In the genomic region with DNA sequence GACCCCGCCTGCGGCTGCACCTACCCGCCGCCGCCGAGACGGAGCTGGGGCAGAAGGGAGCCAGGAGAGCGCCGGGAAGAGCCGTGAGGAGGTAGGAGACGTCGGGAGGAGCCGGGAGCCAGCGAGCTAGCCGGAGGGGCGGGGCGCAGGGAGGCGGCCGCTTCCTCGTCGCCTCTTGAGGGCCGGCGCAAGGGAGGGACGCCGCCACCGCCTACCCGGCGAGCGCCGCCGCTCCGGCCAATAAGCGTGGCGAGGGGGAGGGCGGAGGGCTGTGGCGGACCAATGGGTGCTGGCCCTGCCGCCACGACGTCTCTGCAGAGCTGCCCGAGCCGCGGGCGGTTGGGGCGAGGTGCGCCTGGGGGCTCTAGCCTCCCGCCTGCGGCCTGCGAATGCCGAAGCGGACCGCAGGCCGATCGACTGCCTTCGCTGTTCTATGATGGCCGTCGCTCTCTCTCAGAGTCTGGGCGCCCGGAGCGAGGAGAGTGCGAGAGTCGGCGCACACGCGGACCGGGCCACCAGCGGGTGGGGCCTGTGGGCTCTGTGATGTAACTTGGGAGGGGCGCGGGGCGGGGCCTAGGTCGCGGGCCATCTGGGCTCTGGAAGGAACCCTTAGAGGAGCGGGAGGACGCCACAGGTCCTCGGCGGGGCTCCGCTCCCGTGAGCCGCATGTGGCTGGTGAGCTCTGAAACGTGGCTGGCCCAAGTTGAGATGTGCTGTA, we compare ENCODE assay signal across 8 cellular contexts.
A peak's percentile ranks its signal among the peaks of the same experiment; 100 is the strongest.
DNase-seq lines count a peak whose midpoint lies in the region; ATAC-seq and TF ChIP-seq lines count a peak whose summit lies in the region.

No MANE protein-coding gene starts in this region.

- peaks cover 8% of the 10 kb centered on the region; the same call in 1 of the 2 replicates for H4K20me1 ChIP-seq in DOHH2 (ENCODE audit: control insufficient read depth, insufficient read depth, low read depth, low read length)
- peaks cover 13% of the 10 kb centered on the region; the same call in 1 of the 2 replicates for H4K20me1 ChIP-seq in GM23248 (ENCODE audit: insufficient read depth)

- DNase-seq in GM23248 = peak; percentile 99
- DNase-seq in Kasumi-1 (lab: John Stamatoyannopoulos, UW) = peak; percentile 92 to 93
- DNase-seq in RKO (ENCODE audit: low spot score) = peak; percentile 96
- DNase-seq in fibroblast of mammary gland (ENCODE audit: low read depth) = peak; percentile 93
- peak; percentile 88 to 95 (median 92) for DNase-seq in naive thymus-derived CD8-positive, alpha-beta T cell
- peak; percentile 94 for DNase-seq in stimulated activated naive B cell treated with anti-CD40 and anti-IgM and Interleukin-4, amounts not matched to agents 10 μg/mL and 1 μg/mL and 100 μg/mL, for 72 hours

- TF ChIP-seq CTCF in DOHH2 (IDR thresholded peaks at IDR 0.05; ENCODE audit: low read depth, low read length, poor library complexity, severe bottlenecking) (no peak), fibroblast of mammary gland (conservative IDR thresholded peaks at IDR 0.05; ENCODE audit: control insufficient read depth, insufficient read depth, low read depth, low read length) (no peak)

- H3K79me2 ChIP-seq in DOHH2 (ENCODE audit: control insufficient read depth, low read length) (peaks cover 46% of the 10 kb centered on the region), GM23248 (ENCODE audit: insufficient read depth) (peaks cover 45% of the 10 kb centered on the region)

- peak overlapping the region; percentile 80 for H3K27ac ChIP-seq in DOHH2 (ENCODE audit: low read depth, low read length)
- peak overlapping the region; percentile 98 for H3K27ac ChIP-seq in GM23248

- POLR2A ChIA-PET in naive thymus-derived CD8-positive, alpha-beta T cell (lab: Charles Lee) = interaction anchor here (0.5 to 1.8 kb wide), 11 partner anchors 24 to 1543 kb away, joined by 3 to 6 read pairs (median 3); a partner anchor contains a TSS

- H3K9me2 ChIP-seq in DOHH2 (replicated peaks; ENCODE audit: control insufficient read depth, low read length) = no peaks in the 10 kb centered on the region
- no peaks in the 10 kb centered on the region for H3K9me2 ChIP-seq in GM23248 (ENCODE audit: insufficient read depth)

- H3K4me3 ChIP-seq in DOHH2 (ENCODE audit: low read length) (peak overlapping the region; percentile 79), GM23248 (peak overlapping the region; percentile 96), fibroblast of mammary gland (ENCODE audit: control insufficient read depth, low read depth, low read length) (peak overlapping the region; percentile 79)

- no peaks in the 10 kb centered on the region for H3K27me3 ChIP-seq in DOHH2 (ENCODE audit: control insufficient read depth, low read length)
- no peaks in the 10 kb centered on the region for H3K27me3 ChIP-seq in GM23248 (replicated peaks; ENCODE audit: insufficient read depth)

- H3K4me2 ChIP-seq in DOHH2 (ENCODE audit: low read length) (peak overlapping the region; percentile 78), GM23248 (ENCODE audit: unreplicated experiment) (peak overlapping the region; percentile 92)

- peaks cover 8% of the 10 kb centered on the region; the same call in 1 of the 2 replicates for H3F3A ChIP-seq in DOHH2 (ENCODE audit: control insufficient read depth, insufficient read depth)
- peaks cover 26% of the 10 kb centered on the region for H3F3A ChIP-seq in GM23248 (ENCODE audit: insufficient read depth)

- H3K9ac ChIP-seq in GM23248 = peak overlapping the region; percentile 100

- peaks cover 25% of the 10 kb centered on the region for H3K36me3 Mint-ChIP-seq in activated T-helper 17 cell treated with anti-CD3 and anti-CD28 coated beads, Interleukin-2, amount 50 U/mL, for 72 hours (ENCODE audit: low read depth)
- H3K36me3 Mint-ChIP-seq in naive thymus-derived CD8-positive, alpha-beta T cell = peaks cover 0 to 6% (median 0%) of the 10 kb centered on the region in 3 donors
- peaks cover 6 to 16% of the 10 kb centered on the region in 2 donors for H3K36me3 Mint-ChIP-seq in stimulated activated naive B cell treated with anti-CD40 and anti-IgM and Interleukin-4, amounts not matched to agents 10 μg/mL and 1 μg/mL and 100 μg/mL, for 72 hours

- H3K4me1 Mint-ChIP-seq in activated T-helper 17 cell treated with anti-CD3 and anti-CD28 coated beads, Interleukin-2, amount 50 U/mL, for 72 hours = peaks cover 18% of the 10 kb centered on the region
- H3K4me1 Mint-ChIP-seq in naive thymus-derived CD8-positive, alpha-beta T cell = peaks cover 15 to 33% (median 23%) of the 10 kb centered on the region in 4 donors
- peaks cover 12 to 28% of the 10 kb centered on the region in 2 donors for H3K4me1 Mint-ChIP-seq in stimulated activated naive B cell treated with anti-CD40 and anti-IgM and Interleukin-4, amounts not matched to agents 10 μg/mL and 1 μg/mL and 100 μg/mL, for 72 hours

- peak overlapping the region; percentile 94 for H3K4me3 Mint-ChIP-seq in activated T-helper 17 cell treated with anti-CD3 and anti-CD28 coated beads, Interleukin-2, amount 50 U/mL, for 72 hours
- H3K4me3 Mint-ChIP-seq in naive thymus-derived CD8-positive, alpha-beta T cell = peak overlapping the region; percentile 92 to 99 (median 95)
- H3K4me3 Mint-ChIP-seq in stimulated activated naive B cell treated with anti-CD40 and anti-IgM and Interleukin-4, amounts not matched to agents 10 μg/mL and 1 μg/mL and 100 μg/mL, for 72 hours = peak overlapping the region; percentile 93 to 98

- H3K4me1 ChIP-seq in DOHH2 (ENCODE audit: control insufficient read depth, low read length) (peaks cover 21% of the 10 kb centered on the region), GM23248 (ENCODE audit: insufficient read depth) (peaks cover 37% of the 10 kb centered on the region)

- peak overlapping the region; percentile 91 for H3K27ac Mint-ChIP-seq in activated T-helper 17 cell treated with anti-CD3 and anti-CD28 coated beads, Interleukin-2, amount 50 U/mL, for 72 hours
- peak overlapping the region; percentile 86 to 99 (median 96) for H3K27ac Mint-ChIP-seq in naive thymus-derived CD8-positive, alpha-beta T cell
- H3K27ac Mint-ChIP-seq in stimulated activated naive B cell treated with anti-CD40 and anti-IgM and Interleukin-4, amounts not matched to agents 10 μg/mL and 1 μg/mL and 100 μg/mL, for 72 hours = peak overlapping the region; percentile 98

- H3K36me3 ChIP-seq in DOHH2 (ENCODE audit: control insufficient read depth, low read length) = peaks cover 13% of the 10 kb centered on the region
- H3K36me3 ChIP-seq in GM23248 (ENCODE audit: low read depth) = no peaks in the 10 kb centered on the region

- ATAC-seq in activated T-helper 17 cell treated with anti-CD3 and anti-CD28 coated beads, Interleukin-2, amount 50 U/mL, for 72 hours (replicated peaks) = peak; percentile 97
- peak; percentile 92 to 95 for ATAC-seq in naive thymus-derived CD8-positive, alpha-beta T cell
- peak; percentile 92 to 95 for ATAC-seq in stimulated activated naive B cell treated with anti-CD40 and anti-IgM and Interleukin-4, amounts not matched to agents 10 μg/mL and 1 μg/mL and 100 μg/mL, for 72 hours (replicated peaks)

- WGBS in GM23248 (ENCODE audit: low coverage in 1 of 2, low lambda C conversion rate in 2 of 2, missing lambda C conversion rate in 2 of 2), 2 experiments = 1% methylated on average over 40 to 56 of the region's 79 CpGs

- no peaks in the 10 kb centered on the region for H3K27me3 Mint-ChIP-seq in activated T-helper 17 cell treated with anti-CD3 and anti-CD28 coated beads, Interleukin-2, amount 50 U/mL, for 72 hours
- H3K27me3 Mint-ChIP-seq in naive thymus-derived CD8-positive, alpha-beta T cell = no peaks in the 10 kb centered on the region
- no peaks in the 10 kb centered on the region for H3K27me3 Mint-ChIP-seq in stimulated activated naive B cell treated with anti-CD40 and anti-IgM and Interleukin-4, amounts not matched to agents 10 μg/mL and 1 μg/mL and 100 μg/mL, for 72 hours

- in situ Hi-C loops in GM23248 (cut with MboI) = no loop called here

- peak overlapping the region; percentile 51 for H2AFZ ChIP-seq in GM23248

- H3K9me3 Mint-ChIP-seq in activated T-helper 17 cell treated with anti-CD3 and anti-CD28 coated beads, Interleukin-2, amount 50 U/mL, for 72 hours = no peaks in the 10 kb centered on the region
- no peaks in the 10 kb centered on the region for H3K9me3 Mint-ChIP-seq in naive thymus-derived CD8-positive, alpha-beta T cell
- no peaks in the 10 kb centered on the region for H3K9me3 Mint-ChIP-seq in stimulated activated naive B cell treated with anti-CD40 and anti-IgM and Interleukin-4, amounts not matched to agents 10 μg/mL and 1 μg/mL and 100 μg/mL, for 72 hours

- H3K9me3 ChIP-seq in DOHH2 (ENCODE audit: control insufficient read depth, insufficient read depth, low read length) = no peaks in the 10 kb centered on the region
- H3K9me3 ChIP-seq in GM23248 (ENCODE audit: low read depth) = no peaks in the 10 kb centered on the region

Comparison
In these comparisons a context has a peak if more than half of its experiments do, and no peak if none do; other contexts are left out.
1. Peak in every context shown above with its lines: DNase-seq, ATAC-seq, H3K4me3 ChIP-seq and H3K27ac ChIP-seq.